In the genomic region with DNA sequence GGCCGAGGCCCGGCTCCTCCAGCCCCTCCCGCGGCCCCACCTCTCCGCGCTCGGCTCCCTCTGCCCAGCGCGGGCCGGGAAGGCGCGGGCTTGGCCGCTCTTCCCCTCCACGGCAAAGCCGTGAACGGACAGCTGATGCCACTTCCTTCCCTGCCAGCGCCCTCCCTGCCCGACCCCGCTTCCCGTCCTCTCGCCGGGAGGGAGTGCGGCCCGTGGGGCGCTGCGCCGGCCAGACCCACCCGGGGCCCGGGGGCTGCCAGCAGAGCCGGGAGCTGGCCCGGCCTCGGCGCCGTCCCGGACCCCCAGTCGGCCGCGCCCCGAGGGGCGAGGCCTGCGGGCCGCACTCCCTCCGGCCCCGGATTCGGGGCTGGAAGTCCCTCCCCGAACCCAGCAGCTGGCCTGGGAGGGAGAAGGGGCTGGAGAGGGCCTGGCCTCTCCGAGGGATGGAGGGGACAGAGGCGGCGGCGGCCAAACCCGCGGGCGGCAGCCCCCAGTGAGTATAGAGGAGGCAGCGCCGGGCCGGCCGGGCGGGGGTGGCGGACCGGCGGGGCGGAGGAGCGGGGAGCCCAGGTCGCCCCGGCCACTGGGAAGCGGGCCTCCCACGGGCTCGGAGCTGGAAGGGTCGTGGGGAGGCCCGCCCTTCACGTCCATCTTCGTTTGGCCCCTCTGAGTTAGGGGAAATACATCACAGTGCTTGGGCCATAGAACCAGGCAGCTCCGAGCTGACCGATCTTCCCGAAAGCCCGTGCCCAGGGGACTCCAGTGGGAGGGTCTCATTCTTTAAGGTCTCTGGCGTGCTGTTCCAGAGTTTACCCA, we compare ENCODE assay signal across 8 cellular contexts. TPM values are rescaled to one million over a fixed set of nuclear protein-coding genes. Genes with fewer than 3 reads are reported as not detected.
DNase-seq lines count a peak whose midpoint lies in the region; ATAC-seq, FAIRE-seq and TF ChIP-seq lines count a peak whose summit lies in the region.

A gene with protein sequence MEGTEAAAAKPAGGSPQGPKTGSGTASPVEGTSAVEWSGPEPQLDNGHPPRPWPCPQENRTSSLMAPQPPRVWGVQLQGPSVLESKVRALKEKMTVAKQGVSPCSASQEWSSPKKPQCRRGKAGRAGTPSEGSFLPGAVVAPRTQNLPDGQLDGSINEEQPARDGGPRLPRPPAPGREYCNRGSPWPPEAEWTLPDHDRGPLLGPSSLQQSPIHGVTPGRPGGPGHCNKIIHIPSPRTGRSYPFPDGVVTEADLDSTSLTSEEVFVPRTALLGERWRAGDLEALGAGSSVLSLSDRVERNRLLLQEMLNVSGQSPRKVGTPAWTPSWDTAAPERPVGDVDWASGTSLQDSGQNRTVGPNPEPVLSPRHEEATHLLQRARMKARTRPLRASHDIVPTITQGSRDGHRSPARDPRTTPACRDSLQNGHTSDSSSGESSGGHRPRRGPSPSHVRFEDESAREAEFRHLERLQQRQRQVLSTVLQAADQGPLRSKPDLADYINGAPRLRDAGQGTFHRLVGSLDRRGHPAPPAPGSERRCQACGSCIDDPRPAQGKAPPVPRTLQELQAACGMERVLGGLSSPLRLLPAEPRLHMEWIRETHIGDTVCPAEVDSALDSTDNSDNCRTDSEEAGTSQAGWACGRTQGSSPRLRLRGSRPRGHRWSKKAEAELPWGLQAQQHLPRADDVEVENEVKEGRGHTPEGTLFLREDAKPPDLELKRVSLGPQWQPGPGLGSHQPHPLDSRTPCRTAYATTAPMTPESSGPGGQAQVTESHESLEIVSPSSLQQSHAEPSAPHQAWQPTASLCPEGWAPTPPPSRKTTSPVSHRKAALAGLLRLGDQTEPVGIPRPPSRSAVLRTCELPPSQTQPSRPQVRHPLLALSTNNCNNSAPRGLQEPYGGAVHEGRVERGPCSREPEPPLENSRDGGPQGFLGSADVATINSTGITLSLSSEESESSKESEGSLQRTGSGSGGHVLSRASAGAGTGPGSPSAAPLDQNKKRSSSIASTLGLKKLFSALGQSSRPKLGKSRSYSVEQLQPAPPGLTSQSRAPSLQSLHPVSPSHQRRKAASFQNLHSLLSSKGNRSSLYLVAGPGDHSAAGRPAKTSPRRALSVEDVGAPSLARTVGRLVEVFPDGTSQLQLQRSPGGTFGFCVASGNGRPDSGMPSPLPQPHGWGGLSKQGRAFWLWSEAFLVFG (plus strand): TSS at position 97 of the 816 bp plus-strand sequence. CDS start 347 bp downstream, at position 444.

- intact Hi-C loops in A673 (cut with micrococcal nuclease; ENCODE audit: unreplicated experiment) (no loop called here), left cardiac atrium (cut with DNase I) (no loop called here), posterior vena cava (cut with DNase I) (loop anchor here in 1 of 2 donors (5.0 kb wide), 1 partner anchor 229 kb away; no protein-coding TSS in a partner anchor)
- intact Hi-C loops in CD4-positive, alpha-beta T cell (cut with DNase I, micrococcal nuclease) = no loop called here

- no peaks in the 10 kb centered on the region for H3K9me3 ChIP-seq in A673 (ENCODE audit: low read depth, low read length, poor library complexity, severe bottlenecking)
- H3K9me3 ChIP-seq in CD4-positive, alpha-beta T cell (ENCODE audit: control insufficient read depth, low read length) = no peaks in the 10 kb centered on the region

- DNase-seq in A673 (ENCODE audit: low spot score) (peak; percentile 22), GM19239 (ENCODE audit: insufficient read length, low spot score) (peak; percentile 39), left cardiac atrium (peak; percentile 59), posterior vena cava (ENCODE audit: low spot score) (peak; percentile 87), NCI-H1436 treated with DMSO at 0.1 percent for 48 hours (lab: John Stamatoyannopoulos, UW) (no peak), pons (ENCODE audit: low spot score) (no peak)
- DNase-seq in activated naive CD8-positive, alpha-beta T cell treated with anti-CD3 and anti-CD28 coated beads, Interleukin-2, amount 50 U/mL, for 24 hours = no peak
- no peak for DNase-seq in CD4-positive, alpha-beta T cell

- H3K27me3 ChIP-seq in A673 (replicated peaks; ENCODE audit: insufficient read depth, low read depth, low read length, poor library complexity) = peaks cover 6% of the 10 kb centered on the region
- H3K27me3 ChIP-seq in CD4-positive, alpha-beta T cell (ENCODE audit: control insufficient read depth, insufficient read depth, low read length) = peaks cover 33% of the 10 kb centered on the region

- ATAC-seq in activated naive CD8-positive, alpha-beta T cell treated with anti-CD3 and anti-CD28 coated beads, Interleukin-2, amount 50 U/mL, for 24 hours = peak; percentile 33
- ATAC-seq in left cardiac atrium = peak; percentile 88 to 90
- no peak for ATAC-seq in CD4-positive, alpha-beta T cell (ENCODE audit: poor library complexity)

- peaks cover 7% of the 10 kb centered on the region for H3K4me1 Mint-ChIP-seq in activated naive CD8-positive, alpha-beta T cell treated with anti-CD3 and anti-CD28 coated beads, Interleukin-2, amount 50 U/mL, for 24 hours
- peaks cover 6% of the 10 kb centered on the region for H3K4me1 Mint-ChIP-seq in CD4-positive, alpha-beta T cell (ENCODE audit: low read depth)

- FAIRE-seq in GM19239 (lab: Jason Lieb, UNC) = peak; percentile 51

- H3K36me3 ChIP-seq in A673 (ENCODE audit: insufficient read depth, low read length, poor library complexity, severe bottlenecking) = no peaks in the 10 kb centered on the region

- peak within 1 kb of the TSS; percentile 68 for H3K27ac ChIP-seq in A673 (ENCODE audit: low read depth, low read length, poor library complexity, severe bottlenecking)
- H3K27ac ChIP-seq in CD4-positive, alpha-beta T cell (ENCODE audit: low read depth, low read length) = no peak within 1 kb of the TSS

- H3K4me3 Mint-ChIP-seq in activated naive CD8-positive, alpha-beta T cell treated with anti-CD3 and anti-CD28 coated beads, Interleukin-2, amount 50 U/mL, for 24 hours = peak within 1 kb of the TSS; percentile 54
- H3K4me3 Mint-ChIP-seq in CD4-positive, alpha-beta T cell = no peak within 1 kb of the TSS

- no peaks in the 10 kb centered on the region for H3K9me3 Mint-ChIP-seq in activated naive CD8-positive, alpha-beta T cell treated with anti-CD3 and anti-CD28 coated beads, Interleukin-2, amount 50 U/mL, for 24 hours
- H3K9me3 Mint-ChIP-seq in CD4-positive, alpha-beta T cell = no peaks in the 10 kb centered on the region

- peaks cover 40% of the 10 kb centered on the region for H3K27me3 Mint-ChIP-seq in activated naive CD8-positive, alpha-beta T cell treated with anti-CD3 and anti-CD28 coated beads, Interleukin-2, amount 50 U/mL, for 24 hours
- peaks cover 53% of the 10 kb centered on the region for H3K27me3 Mint-ChIP-seq in CD4-positive, alpha-beta T cell

- CTCF ChIA-PET in A673 (lab: Charles Lee) = no interaction called here
- CTCF ChIA-PET in CD4-positive, alpha-beta T cell (lab: Charles Lee) = no interaction called here

- no peak for TF ChIP-seq CTCF in A673 (conservative IDR thresholded peaks at IDR 0.05; ENCODE audit: low read depth, low read length)
- no peak for TF ChIP-seq CTCF in CD4-positive, alpha-beta T cell (IDR thresholded peaks at IDR 0.05)

- BruUV-seq in A673 (replicated peaks; lab: Mats Ljungman, UMichigan) = no TSS peak

- POLR2A ChIA-PET in A673 (lab: Charles Lee; ENCODE audit: low non-redundant PET) = no interaction called here
- POLR2A ChIA-PET in CD4-positive, alpha-beta T cell (lab: Charles Lee) = no interaction called here

- H3K27ac Mint-ChIP-seq in activated naive CD8-positive, alpha-beta T cell treated with anti-CD3 and anti-CD28 coated beads, Interleukin-2, amount 50 U/mL, for 24 hours = no peak within 1 kb of the TSS
- H3K27ac Mint-ChIP-seq in CD4-positive, alpha-beta T cell = no peak within 1 kb of the TSS

- peak within 1 kb of the TSS; percentile 60 for H3K4me3 ChIP-seq in A673 (ENCODE audit: low read depth, low read length, poor library complexity, severe bottlenecking)

- H3K36me3 Mint-ChIP-seq in activated naive CD8-positive, alpha-beta T cell treated with anti-CD3 and anti-CD28 coated beads, Interleukin-2, amount 50 U/mL, for 24 hours (ENCODE audit: low read depth) = no peaks in the 10 kb centered on the region
- no peaks in the 10 kb centered on the region for H3K36me3 Mint-ChIP-seq in CD4-positive, alpha-beta T cell (ENCODE audit: low read depth)

- peaks cover 5% of the 10 kb centered on the region for H3K4me1 ChIP-seq in A673 (ENCODE audit: insufficient read depth, low read length, poor library complexity, severe bottlenecking)

RNA-seq across cellular contexts. Expression of the gene that starts here (rescaled TPM):
- total RNA-seq in A673 (2021) (0.67 and 0.94 TPM in 2 replicates), left cardiac atrium (1 to 10 TPM; 8.2 to 9.3 TPM), posterior vena cava (10 to 100 TPM; 10.7 to 12.7 TPM)
- total RNA-seq in CD4-positive, alpha-beta T cell = under 1 TPM; 0.14 to 0.20 TPM

Comparison
In these comparisons a context has a peak if more than half of its experiments do, and no peak if none do; other contexts are left out.
1. Peak in DNase-seq, H3K4me3 ChIP-seq and H3K27ac ChIP-seq in A673; RNA of the gene not detected or under 1 TPM.
2. DNase-seq: peak in GM19239 (single experiment), left cardiac atrium (single experiment) and posterior vena cava (single experiment); none in activated naive CD8-positive, alpha-beta T cell treated with anti-CD3 and anti-CD28 coated beads, Interleukin-2, amount 50 U/mL, for 24 hours (single experiment), NCI-H1436 treated with DMSO at 0.1 percent for 48 hours (single experiment), CD4-positive, alpha-beta T cell (0 of 10) and pons (single experiment).